ENCODE assay signal across 18 cellular contexts in the genomic region with DNA sequence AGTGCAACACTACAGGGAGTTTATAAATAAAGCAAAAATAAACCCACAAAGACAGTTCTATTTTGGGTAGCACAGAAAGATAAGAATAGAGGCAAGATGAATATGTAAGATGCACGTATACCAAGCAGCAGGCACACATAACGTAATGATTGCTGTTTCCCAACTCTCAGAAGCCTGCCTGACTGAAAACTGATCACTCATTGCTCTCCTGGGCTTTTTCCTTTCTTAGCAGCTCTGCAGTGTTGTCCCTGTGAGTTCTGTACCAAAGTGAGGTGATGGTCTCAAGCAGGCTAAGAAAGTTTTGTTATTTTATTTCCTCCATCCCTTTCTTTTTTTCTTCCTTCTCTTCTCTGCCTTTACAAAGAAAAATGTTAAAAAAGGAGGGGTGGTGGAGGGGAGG.
"Had no signal": no experiment of that assay in that cellular context is flagged by ENCODE, and none has a peak within 500 bp of the region (broad histone marks: within the 10 kb centered on the region; RNA-seq: fewer than 3 reads in every experiment).

No MANE protein-coding gene starts in this region.

- H3K4me1 ChIP-seq: esophagus muscularis mucosa, foreskin keratinocyte, gastroesophageal sphincter, heart left ventricle, parathyroid adenoma, spleen, transverse colon, upper lobe of right lung, uterus had no signal

- H3K9me3 ChIP-seq: upper lobe of right lung had no signal

- DNase-seq: dermis blood vessel endothelial cell; effector memory CD4-positive, alpha-beta T cell; foreskin keratinocyte; heart left ventricle; kidney; natural killer cell; spleen; stimulated activated CD4-positive, alpha-beta T cell treated with anti-CD3 and anti-CD28 coated beads, Interleukin-2, amount 100 ng/mL, for 48 hours; stimulated activated naive B cell treated with anti-CD40 and anti-IgM and Interleukin-4, amounts not matched to agents 10 μg/mL and 1 μg/mL and 100 μg/mL, for 72 hours; transverse colon; upper lobe of right lung; uterus had no signal

- H3K36me3 ChIP-seq: esophagus muscularis mucosa, gastroesophageal sphincter, heart left ventricle, spleen, transverse colon, upper lobe of right lung, uterus had no signal

- H2AFZ ChIP-seq: hepatocyte, parathyroid adenoma had no signal

- H3K27ac ChIP-seq: coronary artery, esophagus muscularis mucosa, foreskin keratinocyte, gastroesophageal sphincter, heart left ventricle, hepatocyte, parathyroid adenoma, spleen, transverse colon, upper lobe of right lung, uterus had no signal

- H3K4me2 ChIP-seq: hepatocyte had no signal

- H3K27me3 ChIP-seq: esophagus muscularis mucosa, foreskin keratinocyte, gastroesophageal sphincter, heart left ventricle, hepatocyte, spleen, transverse colon, upper lobe of right lung, uterus had no signal

- H3K9ac ChIP-seq: parathyroid adenoma had no signal

- H3K4me3 ChIP-seq: coronary artery, esophagus muscularis mucosa, gastroesophageal sphincter, heart left ventricle, hepatocyte, lung, spleen, transverse colon, upper lobe of right lung, uterus had no signal
